16 cellular contexts compared by ENCODE assay signal in genomic region chr5:161311965-161312364, GRCh38.
A peak's percentile ranks its signal among the peaks of the same experiment; 100 is the strongest.
DNase-seq lines count a peak whose midpoint lies in the region; ATAC-seq lines count a peak whose summit lies in the region.
"Had no signal": no experiment of that assay in that cellular context is flagged by ENCODE, and none has a peak within 500 bp of the region (broad histone marks: within the 10 kb centered on the region; RNA-seq: fewer than 3 reads in every experiment).

No MANE protein-coding gene starts in this region.

- ATAC-seq in GM19043 (IDR thresholded peaks at IDR 0.05; ENCODE audit: low read depth, unreplicated experiment), result peak; percentile 50
- ATAC-seq in GM21825 (IDR thresholded peaks at IDR 0.05; ENCODE audit: unreplicated experiment), result peak; percentile 55
- ATAC-seq in HG03439 (IDR thresholded peaks at IDR 0.05; ENCODE audit: unreplicated experiment), result peak; percentile 17
- no peak for ATAC-seq in GM21723 (IDR thresholded peaks at IDR 0.05; ENCODE audit: unreplicated experiment)
- ATAC-seq: activated CD8-positive, alpha-beta T cell treated with anti-CD3 and anti-CD28 coated beads, Interleukin-2, amount 10 ng/mL, durations not matched to agents 7 days and 5 days; lower lobe of right lung; natural killer cell treated with Interleukin-12 subunit alpha and Interleukin-12 subunit beta and Interleukin-15 and Interleukin-18, amount 100 ng/mL, for 72 hours; right cardiac atrium; stimulated activated effector memory CD8-positive, alpha-beta T cell treated with anti-CD3 and anti-CD28 coated beads, Interleukin-12 subunit alpha, Interleukin-12 subunit beta, amount 100 ng/mL, for 72 hours had no signal

- peak; percentile 53 for DNase-seq in putamen (ENCODE audit: low spot score)
- no peak for DNase-seq in NCI-H1930 (lab: John Stamatoyannopoulos, UW)
- DNase-seq in central memory CD4-positive, alpha-beta T cell, result no peak
- DNase-seq in hippocampal formation (lab: John Stamatoyannopoulos, UW), result no peak
- DNase-seq: activated CD8-positive, alpha-beta T cell treated with anti-CD3 and anti-CD28 coated beads, Interleukin-2, amount 10 ng/mL, durations not matched to agents 7 days and 5 days; activated gamma-delta T cell treated with Interleukin-2 at 50 U/mL for 16 hours; lower lobe of right lung; NCI-H2171; right cardiac atrium; stimulated activated CD4-positive, alpha-beta T cell treated with anti-CD3 and anti-CD28 coated beads, Interleukin-4, amount 100 ng/mL, for 4 hours had no signal
